27 cellular contexts compared by ENCODE assay signal in genomic region chr17:81650951-81651350, GRCh38. TPM values are rescaled to one million over a fixed set of nuclear protein-coding genes. Genes with fewer than 3 reads are reported as not detected.
A peak's percentile ranks its signal among the peaks of the same experiment; 100 is the strongest.
DNase-seq lines count a peak whose midpoint lies in the region; ATAC-seq and TF ChIP-seq lines count a peak whose summit lies in the region.
"Had no signal": no experiment of that assay in that cellular context is flagged by ENCODE, and none has a peak within 500 bp of the region (broad histone marks: within the 10 kb centered on the region; RNA-seq: fewer than 3 reads in every experiment).

No MANE protein-coding gene starts in this region.

- no peak overlapping the region for H3K27ac Mint-ChIP-seq in activated CD4-positive, alpha-beta memory T cell treated with anti-CD3 and anti-CD28 coated beads, Interleukin-2, amount 10 ng/mL, durations not matched to agents 7 days and 5 days
- H3K27ac Mint-ChIP-seq: activated naive CD4-positive, alpha-beta T cell treated with anti-CD3 and anti-CD28 coated beads, Interleukin-2, amount 10 ng/mL, durations not matched to agents 7 days and 5 days; activated T-helper 1 cell treated with anti-CD3 and anti-CD28 coated beads, Interleukin-12 subunit alpha, Interleukin-12 subunit beta, Interleukin-2, Interleukin-4 antibody, amounts not matched to agents 30 ng/mL and 10 ng/mL and 1 ng/mL, durations not matched to agents 14 hours and 24 hours and 36 hours; GM23338; progenitor cell of endocrine pancreas; stimulated activated effector memory CD8-positive, alpha-beta T cell treated with anti-CD3 and anti-CD28 coated beads, Interleukin-12 subunit alpha, Interleukin-12 subunit beta, amount 100 ng/mL, for 72 hours; T-helper 1 cell treated with Interleukin-12 subunit alpha and Interleukin-12 subunit beta and Interleukin-4 antibody, amounts not matched to agents 30 μg/mL and 1 μg/mL, for 36 hours had no signal

- POLR2A ChIA-PET in activated CD4-positive, alpha-beta memory T cell treated with anti-CD3 and anti-CD28 coated beads, Interleukin-2, amount 10 ng/mL, durations not matched to agents 7 days and 5 days (lab: Charles Lee) = no interaction called here

- no peaks in the 10 kb centered on the region for H3K36me3 Mint-ChIP-seq in activated CD4-positive, alpha-beta memory T cell treated with anti-CD3 and anti-CD28 coated beads, Interleukin-2, amount 10 ng/mL, durations not matched to agents 7 days and 5 days (ENCODE audit: low read depth)

- H3K9me3 Mint-ChIP-seq in activated CD4-positive, alpha-beta memory T cell treated with anti-CD3 and anti-CD28 coated beads, Interleukin-2, amount 10 ng/mL, durations not matched to agents 7 days and 5 days = no peaks in the 10 kb centered on the region
- H3K9me3 Mint-ChIP-seq: activated T-helper 1 cell treated with anti-CD3 and anti-CD28 coated beads, Interleukin-12 subunit alpha, Interleukin-12 subunit beta, Interleukin-2, Interleukin-4 antibody, amounts not matched to agents 30 ng/mL and 10 ng/mL and 1 ng/mL, durations not matched to agents 14 hours and 24 hours and 36 hours; stimulated activated effector memory CD8-positive, alpha-beta T cell treated with anti-CD3 and anti-CD28 coated beads, Interleukin-12 subunit alpha, Interleukin-12 subunit beta, amount 100 ng/mL, for 72 hours; T-helper 1 cell treated with Interleukin-12 subunit alpha and Interleukin-12 subunit beta and Interleukin-4 antibody, amounts not matched to agents 30 μg/mL and 1 μg/mL, for 36 hours had no signal

- CTCF ChIA-PET in activated CD4-positive, alpha-beta memory T cell treated with anti-CD3 and anti-CD28 coated beads, Interleukin-2, amount 10 ng/mL, durations not matched to agents 7 days and 5 days (lab: Charles Lee) = no interaction called here

- peak; percentile 8 for DNase-seq in AG08396 (ENCODE audit: low spot score)
- no peak for DNase-seq in activated CD4-positive, alpha-beta memory T cell treated with anti-CD3 and anti-CD28 coated beads, Interleukin-2, amount 10 ng/mL, durations not matched to agents 7 days and 5 days
- DNase-seq in activated naive CD4-positive, alpha-beta T cell treated with anti-CD3 and anti-CD28 coated beads, Interleukin-2, amount 50 U/mL, for 16 hours = no peak
- DNase-seq: activated CD4-positive, alpha-beta T cell treated with anti-CD3 and anti-CD28 coated beads, Interleukin-2, amount 50 U/mL, for 4 hours; activated naive CD4-positive, alpha-beta T cell treated with anti-CD3 and anti-CD28 coated beads, Interleukin-2, amount 10 ng/mL, durations not matched to agents 7 days and 5 days; GDM1; glutamatergic neuron; Karpas-422; left ventricle myocardium superior; MV-4-11; NCI-H1436 treated with DMSO at 0.1 percent for 48 hours; NCI-H2107; NCI-H774; stimulated activated CD4-positive, alpha-beta T cell treated with anti-CD3 and anti-CD28 coated beads, Interleukin-12 subunit alpha, Interleukin-12 subunit beta, amount 100 ng/mL, for 4 hours; stimulated activated CD4-positive, alpha-beta T cell treated with anti-CD3 and anti-CD28 coated beads, Interleukin-4, amount 100 ng/mL, for 1 hour; substantia nigra; upper lobe of left lung had no signal

- H3K4me1 Mint-ChIP-seq in activated CD4-positive, alpha-beta memory T cell treated with anti-CD3 and anti-CD28 coated beads, Interleukin-2, amount 10 ng/mL, durations not matched to agents 7 days and 5 days = peaks cover 19% of the 10 kb centered on the region

- H3K4me3 Mint-ChIP-seq in activated CD4-positive, alpha-beta memory T cell treated with anti-CD3 and anti-CD28 coated beads, Interleukin-2, amount 10 ng/mL, durations not matched to agents 7 days and 5 days = no peak overlapping the region
- H3K4me3 Mint-ChIP-seq: activated T-helper 1 cell treated with anti-CD3 and anti-CD28 coated beads, Interleukin-12 subunit alpha, Interleukin-12 subunit beta, Interleukin-2, Interleukin-4 antibody, amounts not matched to agents 30 ng/mL and 10 ng/mL and 1 ng/mL, durations not matched to agents 14 hours and 24 hours and 36 hours; GM23338; stimulated activated effector memory CD8-positive, alpha-beta T cell treated with anti-CD3 and anti-CD28 coated beads, Interleukin-12 subunit alpha, Interleukin-12 subunit beta, amount 100 ng/mL, for 72 hours; T-helper 1 cell treated with Interleukin-12 subunit alpha and Interleukin-12 subunit beta and Interleukin-4 antibody, amounts not matched to agents 30 μg/mL and 1 μg/mL, for 36 hours had no signal

- peak; percentile 2 for ATAC-seq in SK-N-SH treated with all-trans-retinoic acid at 6 μM for 48 hours
- ATAC-seq: GM23338; left ventricle myocardium superior; sciatic nerve; stimulated activated effector memory CD8-positive, alpha-beta T cell treated with anti-CD3 and anti-CD28 coated beads, Interleukin-12 subunit alpha, Interleukin-12 subunit beta, amount 100 ng/mL, for 72 hours had no signal

- H3K27me3 Mint-ChIP-seq in activated CD4-positive, alpha-beta memory T cell treated with anti-CD3 and anti-CD28 coated beads, Interleukin-2, amount 10 ng/mL, durations not matched to agents 7 days and 5 days = peaks cover 19% of the 10 kb centered on the region

TF ChIP-seq in SK-N-SH treated with all-trans-retinoic acid at 6 μM for 48 hours, 23 proteins besides CTCF, POLR2A, EP300 and RAD21:
- no peak for TF ChIP-seq CSDC2 (CRISPR knock-in tag; IDR thresholded peaks at IDR 0.05)
- TF ChIP-seq BACH2 (CRISPR knock-in tag; IDR thresholded peaks at IDR 0.05; ENCODE audit: borderline replicate concordance) = no peak
- no peak for TF ChIP-seq SNAI2 (CRISPR knock-in tag; IDR thresholded peaks at IDR 0.05)
- no peak for TF ChIP-seq TSHZ2 (CRISPR knock-in tag; IDR thresholded peaks at IDR 0.05)
- no peak for TF ChIP-seq ESRRG (CRISPR knock-in tag; IDR thresholded peaks at IDR 0.05)
- TF ChIP-seq ZNF70 (CRISPR knock-in tag; IDR thresholded peaks at IDR 0.05) = no peak
- TF ChIP-seq ARNTL (CRISPR knock-in tag; IDR thresholded peaks at IDR 0.05; ENCODE audit: borderline replicate concordance, low read depth) = no peak
- no peak for TF ChIP-seq ZNF8 (CRISPR knock-in tag; IDR thresholded peaks at IDR 0.05)
- TF ChIP-seq OSR1 (CRISPR knock-in tag; IDR thresholded peaks at IDR 0.05) = no peak
- TF ChIP-seq RARB (CRISPR knock-in tag; IDR thresholded peaks at IDR 0.05) = no peak
- no peak for TF ChIP-seq PPARA (CRISPR knock-in tag; IDR thresholded peaks at IDR 0.05; ENCODE audit: borderline replicate concordance)

RNA-seq across cellular contexts. Expression of gene PDE6G, which starts 5.4 kb away (rescaled TPM):
- 10 to 100 TPM; 10.0 to 10.9 TPM for total RNA-seq in activated CD4-positive, alpha-beta memory T cell treated with anti-CD3 and anti-CD28 coated beads, Interleukin-2, amount 10 ng/mL, durations not matched to agents 7 days and 5 days
- total RNA-seq: cerebellum, left ventricle myocardium superior, myocyte, sciatic nerve, SJSA1 had no signal

RNA-seq across cellular contexts. Expression of gene TSPAN10, which starts 14.0 kb away (rescaled TPM):
- total RNA-seq in activated CD4-positive, alpha-beta memory T cell treated with anti-CD3 and anti-CD28 coated beads, Interleukin-2, amount 10 ng/mL, durations not matched to agents 7 days and 5 days = under 1 TPM; 0.38 to 0.43 TPM
- total RNA-seq: left ventricle myocardium superior had no signal

RNA-seq across cellular contexts. Expression of gene NPLOC4, which starts 14.0 kb away (rescaled TPM):
- total RNA-seq in activated CD4-positive, alpha-beta memory T cell treated with anti-CD3 and anti-CD28 coated beads, Interleukin-2, amount 10 ng/mL, durations not matched to agents 7 days and 5 days = 10 to 100 TPM; 84.6 to 89.0 TPM

RNA-seq across cellular contexts. Expression of gene OXLD1, which starts 15.5 kb away (rescaled TPM):
- 10 to 100 TPM; 59.3 TPM for total RNA-seq in activated CD4-positive, alpha-beta memory T cell treated with anti-CD3 and anti-CD28 coated beads, Interleukin-2, amount 10 ng/mL, durations not matched to agents 7 days and 5 days

RNA-seq across cellular contexts. Expression of gene CCDC137, which starts 15.6 kb away (rescaled TPM):
- 10 to 100 TPM; 28.8 to 33.3 TPM for total RNA-seq in activated CD4-positive, alpha-beta memory T cell treated with anti-CD3 and anti-CD28 coated beads, Interleukin-2, amount 10 ng/mL, durations not matched to agents 7 days and 5 days
